1 cellular context compared by ENCODE assay signal in genomic region chr3:31531992-31532586, GRCh38.
TF ChIP-seq lines count a peak whose summit lies in the region.

No MANE protein-coding gene starts in this region.

TF ChIP-seq in K562, 482 proteins besides CTCF, POLR2A, EP300 and RAD21 (continued from another document):
- peak in 1 of 2 experiments; percentile 4; a peak in 1 of 4 replicates for TF ChIP-seq ZMIZ1 (IDR thresholded peaks at IDR 0.05; ENCODE audit: low read depth in 2 of 2, low read length in 2 of 2)
- TF ChIP-seq NUFIP1 (IDR thresholded peaks at IDR 0.05; ENCODE audit: partially characterized antibody) = no peak
- TF ChIP-seq HMG20A (CRISPR knock-in tag; conservative IDR thresholded peaks at IDR 0.05) = no peak
- TF ChIP-seq ZFPM2 (CRISPR knock-in tag; IDR thresholded peaks at IDR 0.05) = peak; percentile 19; the same call in 1 of the 2 replicates
- no peak for TF ChIP-seq ZNF584 (CRISPR knock-in tag; IDR thresholded peaks at IDR 0.05; ENCODE audit: low read depth)
- no peak for TF ChIP-seq STAT5A (IDR thresholded peaks at IDR 0.05; ENCODE audit: borderline replicate concordance, low read length)
- TF ChIP-seq LEF1 (IDR thresholded peaks at IDR 0.05) = peak; percentile 78
- no peak for TF ChIP-seq DNMT1 (IDR thresholded peaks at IDR 0.05)
- 0 out of 2 replicates have a peak, but pooled peaks have one; percentile 64 for TF ChIP-seq ZNF589 (CRISPR knock-in tag; IDR thresholded peaks at IDR 0.05; ENCODE audit: low read depth)
- no peak for TF ChIP-seq ZNF143 (CRISPR knock-in tag; IDR thresholded peaks at IDR 0.05)
- TF ChIP-seq ETS2 (tag; IDR thresholded peaks at IDR 0.05; ENCODE audit: borderline replicate concordance, poor library complexity, severe bottlenecking) = no peak
- no peak for TF ChIP-seq ZNF695 (CRISPR knock-in tag; IDR thresholded peaks at IDR 0.05)
- no peak for TF ChIP-seq LARP7 (IDR thresholded peaks at IDR 0.05)
- no peak for TF ChIP-seq BRF2 (IDR thresholded peaks at IDR 0.05; ENCODE audit: borderline replicate concordance, insufficient read depth, insufficient read length)
- no peak for TF ChIP-seq NCOA4 (IDR thresholded peaks at IDR 0.05; ENCODE audit: partially characterized antibody)
- no peak; the same call in 1 of the 2 replicates for TF ChIP-seq TCF3 (CRISPR knock-in tag; IDR thresholded peaks at IDR 0.05)
- TF ChIP-seq HMGN3 (IDR thresholded peaks at IDR 0.05; ENCODE audit: borderline replicate concordance, extremely low read depth, insufficient read length, low read depth, low read length) = peak; percentile 79
- no peak for TF ChIP-seq RBM17 (IDR thresholded peaks at IDR 0.05; ENCODE audit: borderline replicate concordance, low read depth, low read length)
- no peak for TF ChIP-seq ZNF561 (CRISPR knock-in tag; conservative IDR thresholded peaks at IDR 0.05)
- no peak; the same call in 1 of the 2 replicates for TF ChIP-seq FOXK1 (CRISPR knock-in tag; IDR thresholded peaks at IDR 0.05; ENCODE audit: borderline replicate concordance)
- peak; percentile 97 for TF ChIP-seq POLR2H (tag; IDR thresholded peaks at IDR 0.05; ENCODE audit: low read depth)
- peak; percentile 79 for TF ChIP-seq ZBTB2 (IDR thresholded peaks at IDR 0.05)
- peak; percentile 96 for TF ChIP-seq RNF2 (IDR thresholded peaks at IDR 0.05)
- no peak for TF ChIP-seq COPS2 (conservative IDR thresholded peaks at IDR 0.05)
- TF ChIP-seq ZNF280A (IDR thresholded peaks at IDR 0.05; ENCODE audit: low read depth, partially characterized antibody) = no peak
- no peak for TF ChIP-seq RFX7 (CRISPR knock-in tag; IDR thresholded peaks at IDR 0.05)
- no peak for TF ChIP-seq CAMTA2 (CRISPR knock-in tag; conservative IDR thresholded peaks at IDR 0.05)
- TF ChIP-seq BRF1 (IDR thresholded peaks at IDR 0.05; ENCODE audit: borderline replicate concordance, extremely low read depth, insufficient read length) = no peak
- TF ChIP-seq ZBTB1 (CRISPR knock-in tag; IDR thresholded peaks at IDR 0.05; ENCODE audit: borderline replicate concordance, low read depth) = peak; percentile 95
- TF ChIP-seq FOXP1 (CRISPR knock-in tag; IDR thresholded peaks at IDR 0.05) = peak; percentile 95
- TF ChIP-seq SIRT6 (IDR thresholded peaks at IDR 0.05; ENCODE audit: low read depth, low read length) = no peak
- no peak for TF ChIP-seq ATF2 (CRISPR knock-in tag; IDR thresholded peaks at IDR 0.05)
- TF ChIP-seq ZNF668 (CRISPR knock-in tag; IDR thresholded peaks at IDR 0.05) = no peak
- no peak for TF ChIP-seq MTA1 (IDR thresholded peaks at IDR 0.05; ENCODE audit: borderline replicate concordance)
- TF ChIP-seq ELK1 (CRISPR knock-in tag; IDR thresholded peaks at IDR 0.05) = no peak
- peak; percentile 96; the same call in 1 of the 2 replicates for TF ChIP-seq ZNF282 (CRISPR knock-in tag; IDR thresholded peaks at IDR 0.05)
- TF ChIP-seq GABPB1 (CRISPR knock-in tag; IDR thresholded peaks at IDR 0.05) = peak; percentile 83
- TF ChIP-seq KHSRP (IDR thresholded peaks at IDR 0.05) = no peak
- peak; percentile 90 for TF ChIP-seq SMAD3 (CRISPR knock-in tag; conservative IDR thresholded peaks at IDR 0.05)
- TF ChIP-seq MTA3 (IDR thresholded peaks at IDR 0.05; ENCODE audit: borderline replicate concordance) = no peak
- no peak for TF ChIP-seq MAFG (tag; conservative IDR thresholded peaks at IDR 0.05)
- TF ChIP-seq ILK (tag; IDR thresholded peaks at IDR 0.05; ENCODE audit: borderline replicate concordance, low read depth) = no peak
- TF ChIP-seq NR2C1 (IDR thresholded peaks at IDR 0.05) = peak; percentile 91
- peak; percentile 95 for TF ChIP-seq NR2C1 (tag; IDR thresholded peaks at IDR 0.05)
- TF ChIP-seq ZNF121 (CRISPR knock-in tag; conservative IDR thresholded peaks at IDR 0.05) = peak; percentile 3; the same call in 1 of the 2 replicates
- no peak for TF ChIP-seq NFE2 (IDR thresholded peaks at IDR 0.05; ENCODE audit: low read depth)
- peak; percentile 64 for TF ChIP-seq E2F8 (IDR thresholded peaks at IDR 0.05; ENCODE audit: low read depth, partially characterized antibody)
- no peak for TF ChIP-seq MBD1 (CRISPR knock-in tag; IDR thresholded peaks at IDR 0.05)
- no peak for TF ChIP-seq ZNF398 (CRISPR knock-in tag; IDR thresholded peaks at IDR 0.05)
- no peak for TF ChIP-seq ADNP (tag; IDR thresholded peaks at IDR 0.05)
